In genomic region chrX:40446927-40447326, GRCh38 we compare ENCODE assay signal across 18 cellular contexts.
DNase-seq lines count a peak whose midpoint lies in the region; ATAC-seq and TF ChIP-seq lines count a peak whose summit lies in the region.
"Had no signal": no experiment of that assay in that cellular context is flagged by ENCODE, and none has a peak within 500 bp of the region (broad histone marks: within the 10 kb centered on the region; RNA-seq: fewer than 3 reads in every experiment).

No MANE protein-coding gene starts in this region.

- no peak overlapping the region for H3K27ac ChIP-seq in transverse colon
- H3K27ac ChIP-seq: 22Rv1, GM23248 had no signal

- peak; percentile 20 for DNase-seq in DMS 273 (lab: John Stamatoyannopoulos, UW; ENCODE audit: unreplicated experiment)
- no peak for DNase-seq in DMS 273 treated with DMSO at 0.1 percent for 48 hours (lab: John Stamatoyannopoulos, UW)
- DNase-seq in mucosa of descending colon = peak in 2 of 3 donors; percentile 31 to 61
- peak; percentile 42 for DNase-seq in transverse colon
- no peak for DNase-seq in activated CD4-positive, alpha-beta T cell treated with anti-CD3 and anti-CD28 coated beads, Interleukin-2, amount 50 U/mL, for 48 hours
- no peak for DNase-seq in activated CD8-positive, alpha-beta memory T cell treated with anti-CD3 and anti-CD28 coated beads, Interleukin-2, amount 50 U/mL, for 4 hours
- DNase-seq in NOMO-1 treated with DMSO at 0.1 percent for 48 hours (lab: John Stamatoyannopoulos, UW; ENCODE audit: unreplicated experiment) = no peak
- DNase-seq: CD4-positive, alpha-beta memory T cell; DMS79 treated with DMSO at 0.1 percent for 48 hours; GM23248; NCI-H1417 treated with DMSO at 0.1 percent for 48 hours; NCI-H1930; NCI-H510A treated with DMSO at 0.1 percent for 48 hours; Right ventricle myocardium superior had no signal

- no peak for TF ChIP-seq POLR2A in transverse colon (IDR thresholded peaks at IDR 0.05)

- in situ Hi-C loops in transverse colon (cut with MboI; ENCODE audit: low pct_ligation_motif_present in 1 of 4, low pct_unique_long_range_greater_than_20kb in 1 of 4, low sequenced_read_pairs in 3 of 4) = no loop called here

- ATAC-seq in esophagus mucosa = peak; percentile 74
- ATAC-seq in mucosa of descending colon = peak; percentile 91
- ATAC-seq: HCT116, Panc1 had no signal

- no peaks in the 10 kb centered on the region for H3K36me3 ChIP-seq in mucosa of descending colon (ENCODE audit: low read depth)
- no peaks in the 10 kb centered on the region for H3K36me3 ChIP-seq in transverse colon

- intact Hi-C loops in mucosa of descending colon (cut with DNase I, micrococcal nuclease) (no loop called here), transverse colon (cut with DNase I; ENCODE audit: low total_unique reads) (no loop called here)

- TF ChIP-seq CTCF in mucosa of descending colon (IDR thresholded peaks at IDR 0.05) (no peak), transverse colon (IDR thresholded peaks at IDR 0.05) (no peak)

- H3K4me1 ChIP-seq in mucosa of descending colon (ENCODE audit: low read depth) (no peaks in the 10 kb centered on the region), transverse colon (peaks cover 0 to 9% (median 0%) of the 10 kb centered on the region in 4 donors)

- no peak overlapping the region for H3K4me3 ChIP-seq in mucosa of descending colon
- no peak overlapping the region for H3K4me3 ChIP-seq in transverse colon
- H3K4me3 ChIP-seq: GM23248 had no signal

- no peaks in the 10 kb centered on the region for H3K27me3 ChIP-seq in transverse colon

- H3K9me3 ChIP-seq in mucosa of descending colon = no peaks in the 10 kb centered on the region
- no peaks in the 10 kb centered on the region for H3K9me3 ChIP-seq in transverse colon

- TF ChIP-seq EP300 in transverse colon (IDR thresholded peaks at IDR 0.05; ENCODE audit: low read depth) = no peak

- 44% methylated on average over 6 of the region's 6 CpGs; no CpG with 5 or more reads in 1 of the 2 donors for WGBS in transverse colon (ENCODE audit: low coverage in 1 of 2), 2 donors

Comparison
In these comparisons a context has a peak if more than half of its experiments do, and no peak if none do; other contexts are left out.
1. DNase-seq: peak in DMS 273 (single experiment), mucosa of descending colon (2 of 3) and transverse colon (single experiment); none in DMS 273 treated with DMSO at 0.1 percent for 48 hours (single experiment), activated CD4-positive, alpha-beta T cell treated with anti-CD3 and anti-CD28 coated beads, Interleukin-2, amount 50 U/mL, for 48 hours (0 of 2), activated CD8-positive, alpha-beta memory T cell treated with anti-CD3 and anti-CD28 coated beads, Interleukin-2, amount 50 U/mL, for 4 hours (single experiment) and NOMO-1 treated with DMSO at 0.1 percent for 48 hours (single experiment).